In genomic region chr1:11690132-11690668, GRCh38 we compare ENCODE assay signal across 10 cellular contexts. TPM values are rescaled to one million over a fixed set of nuclear protein-coding genes. Genes with fewer than 3 reads are reported as not detected.
DNase-seq lines count a peak whose midpoint lies in the region; ATAC-seq and TF ChIP-seq lines count a peak whose summit lies in the region.
"Had no signal": no experiment of that assay in that cellular context is flagged by ENCODE, and none has a peak within 500 bp of the region (broad histone marks: within the 10 kb centered on the region; RNA-seq: fewer than 3 reads in every experiment).

No MANE protein-coding gene starts in this region.

- peak overlapping the region; percentile 84 to 99 (median 92) for H3K4me2 ChIP-seq in BLaER1 treated with 17β-estradiol and CSF1 and Interleukin-3, amounts not matched to agents 10 nM and 100 nM

- no peak for TF ChIP-seq EP300 in transverse colon (IDR thresholded peaks at IDR 0.05; ENCODE audit: low read depth)

- intact Hi-C loops in transverse colon (cut with DNase I; ENCODE audit: low total_unique reads): no loop called here

- peak overlapping the region in 10 of 11 experiments; percentile 79 to 100 (median 100); a peak in 21 of 22 replicates for H3K9ac ChIP-seq in BLaER1 treated with 17β-estradiol and CSF1 and Interleukin-3, amounts not matched to agents 10 nM and 100 nM
- H3K9ac ChIP-seq in ES-I3 (ENCODE audit: low read depth, low read length): peak overlapping the region; percentile 63

- H3K4me1 Mint-ChIP-seq in activated CD8-positive, alpha-beta T cell treated with anti-CD3 and anti-CD28 coated beads, Interleukin-2, amount 10 ng/mL, durations not matched to agents 7 days and 5 days (ENCODE audit: low read depth): peaks cover 36% of the 10 kb centered on the region

- peaks cover 0 to 49% (median 27%) of the 10 kb centered on the region in 11 experiments; a peak in 18 of 22 replicates for H4K20me1 ChIP-seq in BLaER1 treated with 17β-estradiol and CSF1 and Interleukin-3, amounts not matched to agents 10 nM and 100 nM

- TF ChIP-seq CTCF in transverse colon (IDR thresholded peaks at IDR 0.05): no peak

- H3K9me3 Mint-ChIP-seq in activated CD8-positive, alpha-beta T cell treated with anti-CD3 and anti-CD28 coated beads, Interleukin-2, amount 10 ng/mL, durations not matched to agents 7 days and 5 days (ENCODE audit: insufficient read depth): no peaks in the 10 kb centered on the region

- peaks cover 44 to 89% (median 79%) of the 10 kb centered on the region in 10 experiments for H3K4me1 ChIP-seq in BLaER1 treated with 17β-estradiol and CSF1 and Interleukin-3, amounts not matched to agents 10 nM and 100 nM
- H3K4me1 ChIP-seq in ES-I3 (ENCODE audit: insufficient read depth, low read length): peaks cover 25% of the 10 kb centered on the region
- peaks cover 17% of the 10 kb centered on the region for H3K4me1 ChIP-seq in mesodermal cell (ENCODE audit: control insufficient read depth, insufficient read depth, low read length, poor library complexity, severe bottlenecking)
- H3K4me1 ChIP-seq in transverse colon: peaks cover 4 to 21% (median 17%) of the 10 kb centered on the region in 4 donors

- H3K9me3 ChIP-seq in BLaER1 treated with 17β-estradiol and CSF1 and Interleukin-3, amounts not matched to agents 10 nM and 100 nM (replicated peaks in 1 of 11): no peaks in the 10 kb centered on the region
- H3K9me3 ChIP-seq in ES-I3 (ENCODE audit: control insufficient read depth, insufficient read depth, low read length) (no peaks in the 10 kb centered on the region), mesodermal cell (ENCODE audit: control insufficient read depth, low read length) (no peaks in the 10 kb centered on the region), transverse colon (no peaks in the 10 kb centered on the region)
- H3K9me3 ChIP-seq: upper lobe of right lung had no signal

- H3K27me3 Mint-ChIP-seq in activated CD8-positive, alpha-beta T cell treated with anti-CD3 and anti-CD28 coated beads, Interleukin-2, amount 10 ng/mL, durations not matched to agents 7 days and 5 days (ENCODE audit: low read depth): peaks cover 49% of the 10 kb centered on the region

- no peak overlapping the region for H3K27ac Mint-ChIP-seq in activated CD8-positive, alpha-beta T cell treated with anti-CD3 and anti-CD28 coated beads, Interleukin-2, amount 10 ng/mL, durations not matched to agents 7 days and 5 days

- DNase-seq in activated CD8-positive, alpha-beta T cell treated with anti-CD3 and anti-CD28 coated beads, Interleukin-2, amount 10 ng/mL, durations not matched to agents 7 days and 5 days: no peak
- DNase-seq in HT-29 (ENCODE audit: low spot score) (no peak), NCI-H2196 treated with DMSO at 0.1 percent for 48 hours (lab: John Stamatoyannopoulos, UW; ENCODE audit: unreplicated experiment) (no peak), transverse colon (no peak)
- DNase-seq: activated CD4-positive, alpha-beta T cell treated with anti-CD3 and anti-CD28 coated beads for 1 hour; upper lobe of right lung had no signal

- H3K4me3 ChIP-seq in BLaER1 treated with 17β-estradiol and CSF1 and Interleukin-3, amounts not matched to agents 10 nM and 100 nM: peak overlapping the region; percentile 66 to 99 (median 90)
- H3K4me3 ChIP-seq in mesodermal cell (ENCODE audit: extremely low read depth, insufficient read depth, low read length, poor library complexity, severe bottlenecking) (peak overlapping the region; percentile 63), transverse colon (no peak overlapping the region)
- H3K4me3 ChIP-seq: upper lobe of right lung had no signal

- in situ Hi-C loops in transverse colon (cut with MboI; ENCODE audit: low pct_ligation_motif_present in 1 of 4, low pct_unique_long_range_greater_than_20kb in 1 of 4, low sequenced_read_pairs in 3 of 4): no loop called here

- H3K27ac ChIP-seq in BLaER1 treated with 17β-estradiol and CSF1 and Interleukin-3, amounts not matched to agents 10 nM and 100 nM: peak overlapping the region in 10 of 11 experiments; percentile 66 to 100 (median 100); a peak in 19 of 22 replicates
- H3K27ac ChIP-seq in mesodermal cell (ENCODE audit: low read depth, low read length, severe bottlenecking) (peak overlapping the region; percentile 73), transverse colon (no peak overlapping the region)
- H3K27ac ChIP-seq: upper lobe of right lung had no signal

- peak overlapping the region; percentile 73 for H3K4me3 Mint-ChIP-seq in activated CD8-positive, alpha-beta T cell treated with anti-CD3 and anti-CD28 coated beads, Interleukin-2, amount 10 ng/mL, durations not matched to agents 7 days and 5 days

- no peak for TF ChIP-seq POLR2A in transverse colon (IDR thresholded peaks at IDR 0.05)

- WGBS in mesodermal cell (ENCODE audit: insufficient coverage in 2 of 2), 2 experiments: 5 to 9% methylated on average over 11 of the region's 13 CpGs
- WGBS in transverse colon (ENCODE audit: low coverage in 1 of 2), 2 donors: 12 to 15% methylated on average over 2 to 13 of the region's 13 CpGs

- POLR2A ChIA-PET in activated CD8-positive, alpha-beta T cell treated with anti-CD3 and anti-CD28 coated beads, Interleukin-2, amount 10 ng/mL, durations not matched to agents 7 days and 5 days (lab: Charles Lee): interaction anchor here (0.9 to 1.8 kb wide), 4 partner anchors 8 to 218 kb away, joined by 3 to 10 read pairs (median 5); partner anchors contain the start of gene FBXO6

- CTCF ChIA-PET in activated CD8-positive, alpha-beta T cell treated with anti-CD3 and anti-CD28 coated beads, Interleukin-2, amount 10 ng/mL, durations not matched to agents 7 days and 5 days (lab: Charles Lee): interaction anchor here (0.7 to 2.0 kb wide), 4 partner anchors 26 to 114 kb away, joined by 3 to 7 read pairs (median 3); partner anchors contain the start of gene FBXO6

- H3K27me3 ChIP-seq in BLaER1 treated with 17β-estradiol and CSF1 and Interleukin-3, amounts not matched to agents 10 nM and 100 nM: peaks cover 0 to 21% (median 0%) of the 10 kb centered on the region in 11 experiments; a peak in 6 of 22 replicates
- peaks cover 86% of the 10 kb centered on the region for H3K27me3 ChIP-seq in transverse colon

- no peak for ATAC-seq in activated CD8-positive, alpha-beta T cell treated with anti-CD3 and anti-CD28 coated beads, Interleukin-2, amount 10 ng/mL, durations not matched to agents 7 days and 5 days

- H3K36me3 ChIP-seq in BLaER1 treated with 17β-estradiol and CSF1 and Interleukin-3, amounts not matched to agents 10 nM and 100 nM: peaks cover 0 to 29% (median 10%) of the 10 kb centered on the region in 11 experiments; a peak in 10 of 22 replicates
- H3K36me3 ChIP-seq in ES-I3 (ENCODE audit: insufficient read depth, low read length) (no peaks in the 10 kb centered on the region), mesodermal cell (ENCODE audit: control insufficient read depth, insufficient read depth, low read length) (no peaks in the 10 kb centered on the region), transverse colon (no peaks in the 10 kb centered on the region)
- H3K36me3 ChIP-seq: upper lobe of right lung had no signal

- H3K36me3 Mint-ChIP-seq in activated CD8-positive, alpha-beta T cell treated with anti-CD3 and anti-CD28 coated beads, Interleukin-2, amount 10 ng/mL, durations not matched to agents 7 days and 5 days (ENCODE audit: low read depth): peaks cover 1% of the 10 kb centered on the region

RNA-seq across cellular contexts. Expression of gene DRAXIN, which starts 1.3 kb away (rescaled TPM):
- total RNA-seq in activated CD8-positive, alpha-beta T cell treated with anti-CD3 and anti-CD28 coated beads, Interleukin-2, amount 10 ng/mL, durations not matched to agents 7 days and 5 days: 1 to 10 TPM; 7.1 to 7.7 TPM
- 7.9 TPM for polyA plus RNA-seq in mesodermal cell (2013, experiment 1 of 2)
- 6.3 TPM for polyA plus RNA-seq in mesodermal cell (2013, experiment 2 of 2)
- total RNA-seq in HT-29 (2014; rRNA removed; shearing (Covaris generic)): not detected in 2 replicates
- total RNA-seq in transverse colon: under 1 TPM in 2 of 4 donors, not detected in 2; 0.14 to 0.16 TPM
- total RNA-seq: omental fat pad had no signal

RNA-seq across cellular contexts. Expression of gene MAD2L2, which starts 9.3 kb away (rescaled TPM):
- total RNA-seq in activated CD8-positive, alpha-beta T cell treated with anti-CD3 and anti-CD28 coated beads, Interleukin-2, amount 10 ng/mL, durations not matched to agents 7 days and 5 days: 100 to 1,000 TPM; 127 to 129 TPM
- polyA plus RNA-seq in mesodermal cell (2013, experiment 1 of 2): 87.4 TPM
- 80.5 TPM for polyA plus RNA-seq in mesodermal cell (2013, experiment 2 of 2)
- total RNA-seq in HT-29 (2014; rRNA removed; shearing (Covaris generic)): 74.0 and 80.2 TPM in 2 replicates
- 10 to 100 TPM in 1 of 4 donors, 1 to 10 TPM in 3; 5.2 to 11.4 (median 7.1) TPM for total RNA-seq in transverse colon

RNA-seq across cellular contexts. Expression of gene FBXO6, which starts 26.2 kb away (rescaled TPM):
- 10 to 100 TPM; 61.6 to 62.2 TPM for total RNA-seq in activated CD8-positive, alpha-beta T cell treated with anti-CD3 and anti-CD28 coated beads, Interleukin-2, amount 10 ng/mL, durations not matched to agents 7 days and 5 days
- 1.5 TPM for polyA plus RNA-seq in mesodermal cell (2013, experiment 1 of 2)
- 2.1 TPM for polyA plus RNA-seq in mesodermal cell (2013, experiment 2 of 2)
- total RNA-seq in HT-29 (2014; rRNA removed; shearing (Covaris generic)): not detected in 2 replicates
- total RNA-seq in transverse colon: 1 to 10 TPM; 4.4 to 8.9 (median 5.2) TPM

RNA-seq across cellular contexts. Expression of gene FBXO44, which starts 35.5 kb away (rescaled TPM):
- 10 to 100 TPM; 39.7 to 42.3 TPM for total RNA-seq in activated CD8-positive, alpha-beta T cell treated with anti-CD3 and anti-CD28 coated beads, Interleukin-2, amount 10 ng/mL, durations not matched to agents 7 days and 5 days
- 14.7 TPM for polyA plus RNA-seq in mesodermal cell (2013, experiment 1 of 2)
- 13.0 TPM for polyA plus RNA-seq in mesodermal cell (2013, experiment 2 of 2)
- 0.26 and 0.33 TPM in 2 replicates for total RNA-seq in HT-29 (2014; rRNA removed; shearing (Covaris generic))
- 10 to 100 TPM in 2 of 4 donors, 1 to 10 TPM in 2; 3.2 to 10.5 (median 6.9) TPM for total RNA-seq in transverse colon

RNA-seq across cellular contexts. Expression of gene FBXO2, which starts 36.0 kb away (rescaled TPM):
- 1 to 10 TPM; 5.6 to 6.0 TPM for total RNA-seq in activated CD8-positive, alpha-beta T cell treated with anti-CD3 and anti-CD28 coated beads, Interleukin-2, amount 10 ng/mL, durations not matched to agents 7 days and 5 days
- 11.5 TPM for polyA plus RNA-seq in mesodermal cell (2013, experiment 1 of 2)
- polyA plus RNA-seq in mesodermal cell (2013, experiment 2 of 2): 10.6 TPM
- not detected in 2 replicates for total RNA-seq in HT-29 (2014; rRNA removed; shearing (Covaris generic))
- 1 to 10 TPM in 1 of 4 donors, under 1 TPM in 1, not detected in 2; 0.82 to 3.7 TPM for total RNA-seq in transverse colon

Comparison
In these comparisons a context has a peak if more than half of its experiments do, and no peak if none do; other contexts are left out.
1. H3K27ac ChIP-seq: peak in BLaER1 treated with 17β-estradiol and CSF1 and Interleukin-3, amounts not matched to agents 10 nM and 100 nM (10 of 11) and mesodermal cell (single experiment); none in transverse colon (0 of 4).
2. H3K4me3 ChIP-seq: peak in BLaER1 treated with 17β-estradiol and CSF1 and Interleukin-3, amounts not matched to agents 10 nM and 100 nM (10 of 10) and mesodermal cell (single experiment); none in transverse colon (0 of 4).
3. RNA of gene FBXO6, which starts 26.2 kb away (total RNA-seq): 61.6 to 62.2 TPM in activated CD8-positive, alpha-beta T cell treated with anti-CD3 and anti-CD28 coated beads, Interleukin-2, amount 10 ng/mL, durations not matched to agents 7 days and 5 days; 4.4 to 8.9 TPM in transverse colon and not detected in HT-29; every median in the first group is over 4 times any median in the second.